In the genomic region with DNA sequence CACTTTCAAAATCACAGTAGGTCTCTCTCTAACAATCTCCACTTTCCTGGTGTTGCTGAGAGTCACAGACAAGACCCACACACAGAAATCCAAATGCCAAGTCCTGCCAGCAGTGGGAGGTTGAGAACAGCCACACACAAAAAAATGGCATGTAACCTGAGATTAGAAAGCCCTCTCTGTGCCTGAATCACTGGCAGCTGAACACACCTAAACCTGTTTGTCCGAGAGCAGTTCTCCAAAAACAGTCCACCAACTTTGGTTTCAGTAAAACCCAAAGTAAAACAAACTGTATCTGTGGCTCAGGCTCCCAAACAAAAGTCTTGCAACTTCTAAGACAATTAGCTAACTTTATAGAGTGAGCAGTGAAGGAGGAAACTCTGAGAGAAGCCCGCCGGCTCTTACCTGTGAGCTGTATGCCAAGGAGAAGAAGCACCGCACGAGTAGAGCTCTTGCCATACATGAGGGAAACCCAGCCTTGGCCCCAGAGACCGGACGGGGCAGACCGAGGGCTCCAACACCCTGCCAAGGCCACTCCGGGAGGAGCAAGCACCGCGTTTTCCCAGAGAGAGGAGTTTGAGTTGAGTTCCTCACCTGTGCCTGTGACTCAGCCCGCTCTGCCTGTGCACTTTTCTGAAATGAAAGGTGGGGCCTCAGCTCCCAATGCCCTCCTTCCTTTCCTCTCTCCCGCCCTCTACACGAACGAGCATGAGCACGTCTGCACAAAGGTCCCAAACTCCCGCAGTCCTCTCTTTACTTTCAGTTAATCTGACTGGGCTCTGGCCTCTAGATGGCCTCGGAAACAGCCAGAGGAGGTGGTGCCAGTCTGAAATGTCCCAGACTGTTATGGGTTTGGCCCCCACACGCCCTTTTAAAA, we compare ENCODE assay signal across 1 cellular context.
A peak's percentile ranks its signal among the peaks of the same experiment; 100 is the strongest.
TF ChIP-seq lines count a peak whose summit lies in the region.

A gene (minus strand): TSS at position 604 of the 874 bp plus-strand sequence. CDS start 144 bp downstream, at position 460.

TF ChIP-seq in HepG2, 621 proteins besides CTCF, POLR2A, EP300 and RAD21 (continued from another document and continues in another):
- TF ChIP-seq, protein P1, sequence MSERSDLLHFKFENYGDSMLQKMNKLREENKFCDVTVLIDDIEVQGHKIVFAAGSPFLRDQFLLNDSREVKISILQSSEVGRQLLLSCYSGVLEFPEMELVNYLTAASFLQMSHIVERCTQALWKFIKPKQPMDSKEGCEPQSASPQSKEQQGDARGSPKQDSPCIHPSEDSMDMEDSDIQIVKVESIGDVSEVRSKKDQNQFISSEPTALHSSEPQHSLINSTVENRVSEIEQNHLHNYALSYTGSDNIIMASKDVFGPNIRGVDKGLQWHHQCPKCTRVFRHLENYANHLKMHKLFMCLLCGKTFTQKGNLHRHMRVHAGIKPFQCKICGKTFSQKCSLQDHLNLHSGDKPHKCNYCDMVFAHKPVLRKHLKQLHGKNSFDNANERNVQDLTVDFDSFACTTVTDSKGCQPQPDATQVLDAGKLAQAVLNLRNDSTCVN (CRISPR knock-in tag; IDR thresholded peaks at IDR 0.05; ENCODE audit: borderline replicate concordance), result no peak
- peak; percentile 62; the same call in 1 of the 2 replicates for TF ChIP-seq HDAC2 (CRISPR knock-in tag; IDR thresholded peaks at IDR 0.05)
- no peak for TF ChIP-seq ZNF550 (CRISPR knock-in tag; IDR thresholded peaks at IDR 0.05; ENCODE audit: borderline replicate concordance)
- no peak for TF ChIP-seq NCOA5 (CRISPR knock-in tag; IDR thresholded peaks at IDR 0.05)
- TF ChIP-seq, protein P2, sequence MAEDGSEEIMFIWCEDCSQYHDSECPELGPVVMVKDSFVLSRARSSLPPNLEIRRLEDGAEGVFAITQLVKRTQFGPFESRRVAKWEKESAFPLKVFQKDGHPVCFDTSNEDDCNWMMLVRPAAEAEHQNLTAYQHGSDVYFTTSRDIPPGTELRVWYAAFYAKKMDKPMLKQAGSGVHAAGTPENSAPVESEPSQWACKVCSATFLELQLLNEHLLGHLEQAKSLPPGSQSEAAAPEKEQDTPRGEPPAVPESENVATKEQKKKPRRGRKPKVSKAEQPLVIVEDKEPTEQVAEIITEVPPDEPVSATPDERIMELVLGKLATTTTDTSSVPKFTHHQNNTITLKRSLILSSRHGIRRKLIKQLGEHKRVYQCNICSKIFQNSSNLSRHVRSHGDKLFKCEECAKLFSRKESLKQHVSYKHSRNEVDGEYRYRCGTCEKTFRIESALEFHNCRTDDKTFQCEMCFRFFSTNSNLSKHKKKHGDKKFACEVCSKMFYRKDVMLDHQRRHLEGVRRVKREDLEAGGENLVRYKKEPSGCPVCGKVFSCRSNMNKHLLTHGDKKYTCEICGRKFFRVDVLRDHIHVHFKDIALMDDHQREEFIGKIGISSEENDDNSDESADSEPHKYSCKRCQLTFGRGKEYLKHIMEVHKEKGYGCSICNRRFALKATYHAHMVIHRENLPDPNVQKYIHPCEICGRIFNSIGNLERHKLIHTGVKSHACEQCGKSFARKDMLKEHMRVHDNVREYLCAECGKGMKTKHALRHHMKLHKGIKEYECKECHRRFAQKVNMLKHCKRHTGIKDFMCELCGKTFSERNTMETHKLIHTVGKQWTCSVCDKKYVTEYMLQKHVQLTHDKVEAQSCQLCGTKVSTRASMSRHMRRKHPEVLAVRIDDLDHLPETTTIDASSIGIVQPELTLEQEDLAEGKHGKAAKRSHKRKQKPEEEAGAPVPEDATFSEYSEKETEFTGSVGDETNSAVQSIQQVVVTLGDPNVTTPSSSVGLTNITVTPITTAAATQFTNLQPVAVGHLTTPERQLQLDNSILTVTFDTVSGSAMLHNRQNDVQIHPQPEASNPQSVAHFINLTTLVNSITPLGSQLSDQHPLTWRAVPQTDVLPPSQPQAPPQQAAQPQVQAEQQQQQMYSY (CRISPR knock-in tag; IDR thresholded peaks at IDR 0.05), result 0 out of 2 replicates have a peak, but pooled peaks have one; percentile 19
- no peak for TF ChIP-seq MBNL3 (CRISPR knock-in tag; conservative IDR thresholded peaks at IDR 0.05)
- no peak for TF ChIP-seq ASH2L (IDR thresholded peaks at IDR 0.05; ENCODE audit: insufficient read length, low read depth, low read length)
- TF ChIP-seq, protein P3, sequence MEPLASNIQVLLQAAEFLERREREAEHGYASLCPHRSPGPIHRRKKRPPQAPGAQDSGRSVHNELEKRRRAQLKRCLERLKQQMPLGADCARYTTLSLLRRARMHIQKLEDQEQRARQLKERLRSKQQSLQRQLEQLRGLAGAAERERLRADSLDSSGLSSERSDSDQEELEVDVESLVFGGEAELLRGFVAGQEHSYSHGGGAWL (CRISPR knock-in tag; IDR thresholded peaks at IDR 0.05), result no peak
- TF ChIP-seq FOXM1 (CRISPR knock-in tag; IDR thresholded peaks at IDR 0.05), result no peak
- 0 out of 2 replicates have a peak, but pooled peaks have one; percentile 7 for TF ChIP-seq ZFP37 (CRISPR knock-in tag; IDR thresholded peaks at IDR 0.05; ENCODE audit: borderline replicate concordance)
- 0 out of 2 replicates have a peak, but pooled peaks have one; percentile 14 for TF ChIP-seq HNF4G (IDR thresholded peaks at IDR 0.05; ENCODE audit: borderline replicate concordance, low read depth, low read length)
- TF ChIP-seq HNF4G (CRISPR knock-in tag; IDR thresholded peaks at IDR 0.05; ENCODE audit: borderline replicate concordance, low read depth), result no peak; the same call in 1 of the 2 replicates
- no peak for TF ChIP-seq MAFK (conservative IDR thresholded peaks at IDR 0.05 in 1 of 2, IDR thresholded peaks at IDR 0.05 in 1 of 2; ENCODE audit: low read length in 2 of 2)
- no peak for TF ChIP-seq EZH2 (conservative IDR thresholded peaks at IDR 0.05; ENCODE audit: low read depth, low read length)
- TF ChIP-seq, protein P4, sequence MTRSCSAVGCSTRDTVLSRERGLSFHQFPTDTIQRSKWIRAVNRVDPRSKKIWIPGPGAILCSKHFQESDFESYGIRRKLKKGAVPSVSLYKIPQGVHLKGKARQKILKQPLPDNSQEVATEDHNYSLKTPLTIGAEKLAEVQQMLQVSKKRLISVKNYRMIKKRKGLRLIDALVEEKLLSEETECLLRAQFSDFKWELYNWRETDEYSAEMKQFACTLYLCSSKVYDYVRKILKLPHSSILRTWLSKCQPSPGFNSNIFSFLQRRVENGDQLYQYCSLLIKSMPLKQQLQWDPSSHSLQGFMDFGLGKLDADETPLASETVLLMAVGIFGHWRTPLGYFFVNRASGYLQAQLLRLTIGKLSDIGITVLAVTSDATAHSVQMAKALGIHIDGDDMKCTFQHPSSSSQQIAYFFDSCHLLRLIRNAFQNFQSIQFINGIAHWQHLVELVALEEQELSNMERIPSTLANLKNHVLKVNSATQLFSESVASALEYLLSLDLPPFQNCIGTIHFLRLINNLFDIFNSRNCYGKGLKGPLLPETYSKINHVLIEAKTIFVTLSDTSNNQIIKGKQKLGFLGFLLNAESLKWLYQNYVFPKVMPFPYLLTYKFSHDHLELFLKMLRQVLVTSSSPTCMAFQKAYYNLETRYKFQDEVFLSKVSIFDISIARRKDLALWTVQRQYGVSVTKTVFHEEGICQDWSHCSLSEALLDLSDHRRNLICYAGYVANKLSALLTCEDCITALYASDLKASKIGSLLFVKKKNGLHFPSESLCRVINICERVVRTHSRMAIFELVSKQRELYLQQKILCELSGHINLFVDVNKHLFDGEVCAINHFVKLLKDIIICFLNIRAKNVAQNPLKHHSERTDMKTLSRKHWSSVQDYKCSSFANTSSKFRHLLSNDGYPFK (CRISPR knock-in tag; IDR thresholded peaks at IDR 0.05; ENCODE audit: borderline replicate concordance), result 0 out of 2 replicates have a peak, but pooled peaks have one; percentile 51
- TF ChIP-seq PHF8 (CRISPR knock-in tag; IDR thresholded peaks at IDR 0.05), result peak; percentile 29; the same call in 1 of the 2 replicates
- TF ChIP-seq ARID2 (CRISPR knock-in tag; IDR thresholded peaks at IDR 0.05; ENCODE audit: borderline replicate concordance), result no peak
- no peak; the same call in 1 of the 2 replicates for TF ChIP-seq ZSCAN21 (CRISPR knock-in tag; IDR thresholded peaks at IDR 0.05; ENCODE audit: borderline replicate concordance)
- TF ChIP-seq, protein P5, sequence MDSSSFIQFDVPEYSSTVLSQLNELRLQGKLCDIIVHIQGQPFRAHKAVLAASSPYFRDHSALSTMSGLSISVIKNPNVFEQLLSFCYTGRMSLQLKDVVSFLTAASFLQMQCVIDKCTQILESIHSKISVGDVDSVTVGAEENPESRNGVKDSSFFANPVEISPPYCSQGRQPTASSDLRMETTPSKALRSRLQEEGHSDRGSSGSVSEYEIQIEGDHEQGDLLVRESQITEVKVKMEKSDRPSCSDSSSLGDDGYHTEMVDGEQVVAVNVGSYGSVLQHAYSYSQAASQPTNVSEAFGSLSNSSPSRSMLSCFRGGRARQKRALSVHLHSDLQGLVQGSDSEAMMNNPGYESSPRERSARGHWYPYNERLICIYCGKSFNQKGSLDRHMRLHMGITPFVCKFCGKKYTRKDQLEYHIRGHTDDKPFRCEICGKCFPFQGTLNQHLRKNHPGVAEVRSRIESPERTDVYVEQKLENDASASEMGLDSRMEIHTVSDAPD (CRISPR knock-in tag; IDR thresholded peaks at IDR 0.05), result no peak
- 0 out of 2 replicates have a peak, but pooled peaks have one; percentile 6 for TF ChIP-seq CREM (IDR thresholded peaks at IDR 0.05)
- no peak for TF ChIP-seq CREM (CRISPR knock-in tag; IDR thresholded peaks at IDR 0.05)
- no peak for TF ChIP-seq SP1 (IDR thresholded peaks at IDR 0.05)
- TF ChIP-seq SP1 (CRISPR knock-in tag; IDR thresholded peaks at IDR 0.05), result no peak
- no peak for TF ChIP-seq ZNF773 (CRISPR knock-in tag; IDR thresholded peaks at IDR 0.05; ENCODE audit: borderline replicate concordance)
- TF ChIP-seq EHMT2 (IDR thresholded peaks at IDR 0.05; ENCODE audit: borderline replicate concordance, low read depth, low read length), result no peak
- no peak for TF ChIP-seq ZNF317 (CRISPR knock-in tag; IDR thresholded peaks at IDR 0.05)
- no peak for TF ChIP-seq U2AF2 (IDR thresholded peaks at IDR 0.05; ENCODE audit: low read depth, low read length)
- TF ChIP-seq, protein P6, sequence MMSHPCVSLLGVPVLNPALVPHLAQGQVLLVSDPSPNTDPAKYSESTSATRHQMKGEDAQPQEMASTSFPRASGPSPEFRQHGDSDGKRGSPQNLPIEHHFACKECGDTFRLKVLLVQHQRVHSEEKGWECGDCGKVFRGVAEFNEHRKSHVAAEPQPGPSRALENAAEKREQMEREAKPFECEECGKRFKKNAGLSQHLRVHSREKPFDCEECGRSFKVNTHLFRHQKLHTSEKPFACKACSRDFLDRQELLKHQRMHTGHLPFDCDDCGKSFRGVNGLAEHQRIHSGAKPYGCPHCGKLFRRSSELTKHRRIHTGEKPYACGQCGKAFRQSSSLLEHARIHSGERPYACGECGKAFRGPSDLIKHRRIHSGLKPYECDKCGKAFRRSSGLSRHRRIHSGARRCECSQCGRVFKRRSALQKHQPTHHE (CRISPR knock-in tag; IDR thresholded peaks at IDR 0.05; ENCODE audit: borderline replicate concordance), result no peak
- 0 out of 2 replicates have a peak, but pooled peaks have one; percentile 45 for TF ChIP-seq JUND (CRISPR knock-in tag; IDR thresholded peaks at IDR 0.05)
- TF ChIP-seq BCL6 (CRISPR knock-in tag; IDR thresholded peaks at IDR 0.05), result no peak
- TF ChIP-seq CEBPG (CRISPR knock-in tag; IDR thresholded peaks at IDR 0.05), result no peak
- TF ChIP-seq ZNF335 (CRISPR knock-in tag; IDR thresholded peaks at IDR 0.05), result 0 out of 2 replicates have a peak, but pooled peaks have one; percentile 31
- TF ChIP-seq, protein P7, sequence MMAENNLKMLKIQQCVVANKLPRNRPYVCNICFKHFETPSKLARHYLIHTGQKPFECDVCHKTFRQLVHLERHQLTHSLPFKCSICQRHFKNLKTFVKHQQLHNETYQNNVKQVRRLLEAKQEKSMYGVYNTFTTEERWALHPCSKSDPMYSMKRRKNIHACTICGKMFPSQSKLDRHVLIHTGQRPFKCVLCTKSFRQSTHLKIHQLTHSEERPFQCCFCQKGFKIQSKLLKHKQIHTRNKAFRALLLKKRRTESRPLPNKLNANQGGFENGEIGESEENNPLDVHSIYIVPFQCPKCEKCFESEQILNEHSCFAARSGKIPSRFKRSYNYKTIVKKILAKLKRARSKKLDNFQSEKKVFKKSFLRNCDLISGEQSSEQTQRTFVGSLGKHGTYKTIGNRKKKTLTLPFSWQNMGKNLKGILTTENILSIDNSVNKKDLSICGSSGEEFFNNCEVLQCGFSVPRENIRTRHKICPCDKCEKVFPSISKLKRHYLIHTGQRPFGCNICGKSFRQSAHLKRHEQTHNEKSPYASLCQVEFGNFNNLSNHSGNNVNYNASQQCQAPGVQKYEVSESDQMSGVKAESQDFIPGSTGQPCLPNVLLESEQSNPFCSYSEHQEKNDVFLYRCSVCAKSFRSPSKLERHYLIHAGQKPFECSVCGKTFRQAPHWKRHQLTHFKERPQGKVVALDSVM (CRISPR knock-in tag; IDR thresholded peaks at IDR 0.05), result peak; percentile 11; the same call in 1 of the 2 replicates
- no peak for TF ChIP-seq SIX1 (CRISPR knock-in tag; IDR thresholded peaks at IDR 0.05; ENCODE audit: borderline replicate concordance)
- no peak for TF ChIP-seq PHB2 (IDR thresholded peaks at IDR 0.05; ENCODE audit: partially characterized antibody)
- TF ChIP-seq, protein P8, sequence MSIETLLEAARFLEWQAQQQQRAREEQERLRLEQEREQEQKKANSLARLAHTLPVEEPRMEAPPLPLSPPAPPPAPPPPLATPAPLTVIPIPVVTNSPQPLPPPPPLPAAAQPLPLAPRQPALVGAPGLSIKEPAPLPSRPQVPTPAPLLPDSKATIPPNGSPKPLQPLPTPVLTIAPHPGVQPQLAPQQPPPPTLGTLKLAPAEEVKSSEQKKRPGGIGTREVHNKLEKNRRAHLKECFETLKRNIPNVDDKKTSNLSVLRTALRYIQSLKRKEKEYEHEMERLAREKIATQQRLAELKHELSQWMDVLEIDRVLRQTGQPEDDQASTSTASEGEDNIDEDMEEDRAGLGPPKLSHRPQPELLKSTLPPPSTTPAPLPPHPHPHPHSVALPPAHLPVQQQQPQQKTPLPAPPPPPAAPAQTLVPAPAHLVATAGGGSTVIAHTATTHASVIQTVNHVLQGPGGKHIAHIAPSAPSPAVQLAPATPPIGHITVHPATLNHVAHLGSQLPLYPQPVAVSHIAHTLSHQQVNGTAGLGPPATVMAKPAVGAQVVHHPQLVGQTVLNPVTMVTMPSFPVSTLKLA (IDR thresholded peaks at IDR 0.05), result no peak
- no peak for TF ChIP-seq KLF12 (CRISPR knock-in tag; IDR thresholded peaks at IDR 0.05; ENCODE audit: borderline replicate concordance)
- TF ChIP-seq ZBTB7A (CRISPR knock-in tag; IDR thresholded peaks at IDR 0.05), result no peak
- TF ChIP-seq ZNF792 (CRISPR knock-in tag; IDR thresholded peaks at IDR 0.05), result peak; percentile 14; the same call in 1 of the 2 replicates
- TF ChIP-seq, protein P9, sequence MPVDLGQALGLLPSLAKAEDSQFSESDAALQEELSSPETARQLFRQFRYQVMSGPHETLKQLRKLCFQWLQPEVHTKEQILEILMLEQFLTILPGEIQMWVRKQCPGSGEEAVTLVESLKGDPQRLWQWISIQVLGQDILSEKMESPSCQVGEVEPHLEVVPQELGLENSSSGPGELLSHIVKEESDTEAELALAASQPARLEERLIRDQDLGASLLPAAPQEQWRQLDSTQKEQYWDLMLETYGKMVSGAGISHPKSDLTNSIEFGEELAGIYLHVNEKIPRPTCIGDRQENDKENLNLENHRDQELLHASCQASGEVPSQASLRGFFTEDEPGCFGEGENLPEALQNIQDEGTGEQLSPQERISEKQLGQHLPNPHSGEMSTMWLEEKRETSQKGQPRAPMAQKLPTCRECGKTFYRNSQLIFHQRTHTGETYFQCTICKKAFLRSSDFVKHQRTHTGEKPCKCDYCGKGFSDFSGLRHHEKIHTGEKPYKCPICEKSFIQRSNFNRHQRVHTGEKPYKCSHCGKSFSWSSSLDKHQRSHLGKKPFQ (CRISPR knock-in tag; IDR thresholded peaks at IDR 0.05; ENCODE audit: insufficient replicate concordance), result no peak
- no peak for TF ChIP-seq PHF20 (CRISPR knock-in tag; IDR thresholded peaks at IDR 0.05)
